ENCODE assay signal across 1 cellular context in the genomic region with DNA sequence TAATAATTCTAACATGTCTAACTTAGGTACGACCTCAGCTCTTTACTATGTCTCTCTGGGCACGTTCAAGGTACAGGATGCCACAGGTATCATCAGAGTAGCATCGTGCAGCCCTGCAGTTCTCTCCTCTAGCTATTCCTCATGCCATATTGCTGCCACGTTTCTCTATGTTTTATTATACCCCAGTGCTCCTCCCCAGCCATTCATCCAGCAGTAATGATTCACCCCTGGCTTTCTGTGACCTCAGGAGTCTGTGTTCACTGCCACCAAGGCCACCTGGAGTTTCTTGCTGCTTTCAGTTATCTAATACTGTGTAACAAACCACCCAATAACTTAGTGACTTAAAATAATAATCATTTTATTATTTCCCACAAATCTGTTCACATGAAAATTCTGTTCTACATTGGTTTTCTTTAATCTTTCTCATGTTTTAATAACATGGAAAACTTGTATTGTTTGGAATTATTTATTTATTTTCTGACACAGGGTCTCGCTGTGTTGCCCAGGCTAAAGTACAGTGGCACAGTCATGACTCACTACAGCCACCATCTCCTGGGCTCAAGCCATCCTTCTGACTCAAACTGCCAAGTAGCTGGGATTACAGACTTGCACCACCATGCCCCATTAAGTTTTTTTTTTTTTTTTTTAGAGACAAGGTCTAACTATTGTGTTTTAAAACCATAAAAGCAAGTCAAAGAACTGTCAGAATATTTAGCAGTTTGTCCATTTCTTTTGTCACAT.
TF ChIP-seq lines count a peak whose summit lies in the region.

No MANE protein-coding gene starts in this region.

TF ChIP-seq in SK-N-SH treated with all-trans-retinoic acid at 6 μM for 48 hours, 23 proteins besides CTCF, POLR2A, EP300 and RAD21 (continued from another document):
- TF ChIP-seq, protein P1, sequence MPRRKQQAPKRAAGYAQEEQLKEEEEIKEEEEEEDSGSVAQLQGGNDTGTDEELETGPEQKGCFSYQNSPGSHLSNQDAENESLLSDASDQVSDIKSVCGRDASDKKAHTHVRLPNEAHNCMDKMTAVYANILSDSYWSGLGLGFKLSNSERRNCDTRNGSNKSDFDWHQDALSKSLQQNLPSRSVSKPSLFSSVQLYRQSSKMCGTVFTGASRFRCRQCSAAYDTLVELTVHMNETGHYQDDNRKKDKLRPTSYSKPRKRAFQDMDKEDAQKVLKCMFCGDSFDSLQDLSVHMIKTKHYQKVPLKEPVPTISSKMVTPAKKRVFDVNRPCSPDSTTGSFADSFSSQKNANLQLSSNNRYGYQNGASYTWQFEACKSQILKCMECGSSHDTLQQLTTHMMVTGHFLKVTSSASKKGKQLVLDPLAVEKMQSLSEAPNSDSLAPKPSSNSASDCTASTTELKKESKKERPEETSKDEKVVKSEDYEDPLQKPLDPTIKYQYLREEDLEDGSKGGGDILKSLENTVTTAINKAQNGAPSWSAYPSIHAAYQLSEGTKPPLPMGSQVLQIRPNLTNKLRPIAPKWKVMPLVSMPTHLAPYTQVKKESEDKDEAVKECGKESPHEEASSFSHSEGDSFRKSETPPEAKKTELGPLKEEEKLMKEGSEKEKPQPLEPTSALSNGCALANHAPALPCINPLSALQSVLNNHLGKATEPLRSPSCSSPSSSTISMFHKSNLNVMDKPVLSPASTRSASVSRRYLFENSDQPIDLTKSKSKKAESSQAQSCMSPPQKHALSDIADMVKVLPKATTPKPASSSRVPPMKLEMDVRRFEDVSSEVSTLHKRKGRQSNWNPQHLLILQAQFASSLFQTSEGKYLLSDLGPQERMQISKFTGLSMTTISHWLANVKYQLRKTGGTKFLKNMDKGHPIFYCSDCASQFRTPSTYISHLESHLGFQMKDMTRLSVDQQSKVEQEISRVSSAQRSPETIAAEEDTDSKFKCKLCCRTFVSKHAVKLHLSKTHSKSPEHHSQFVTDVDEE (CRISPR knock-in tag; IDR thresholded peaks at IDR 0.05): no peak
